In genomic region chr1:62436039-62436465, GRCh38 we compare ENCODE assay signal across 8 cellular contexts. TPM values are rescaled to one million over a fixed set of nuclear protein-coding genes. Genes with fewer than 3 reads are reported as not detected.
A peak's percentile ranks its signal among the peaks of the same experiment; 100 is the strongest.
DNase-seq lines count a peak whose midpoint lies in the region; ATAC-seq, FAIRE-seq and TF ChIP-seq lines count a peak whose summit lies in the region.

No MANE protein-coding gene starts in this region.

- peak; percentile 97 for FAIRE-seq in GM12892 (lab: Jason Lieb, UNC)

- H3K27ac ChIP-seq in duodenal mucosa (ENCODE audit: low read depth, low read length): peak overlapping the region; percentile 99

- ATAC-seq in HG03060 (IDR thresholded peaks at IDR 0.05; ENCODE audit: low read depth, unreplicated experiment): peak; percentile 76
- ATAC-seq in HG03354 (IDR thresholded peaks at IDR 0.05; ENCODE audit: poor library complexity, severe bottlenecking, unreplicated experiment): no peak
- no peak for ATAC-seq in GM18907 (IDR thresholded peaks at IDR 0.05; ENCODE audit: unreplicated experiment)

- H3K27me3 ChIP-seq in duodenal mucosa (ENCODE audit: control insufficient read depth in 1 of 2, insufficient read depth in 2 of 2, low read length in 2 of 2): no peaks in the 10 kb centered on the region

- H3K4me3 ChIP-seq in duodenal mucosa (ENCODE audit: low read depth in 1 of 2, low read length in 2 of 2): peak overlapping the region; percentile 82 to 97

- H3K9ac ChIP-seq in duodenal mucosa (ENCODE audit: low read depth in 1 of 2, low read length in 2 of 2): peak overlapping the region; percentile 94 to 99

- DNase-seq in GM12892 (ENCODE audit: insufficient read length) (peak; percentile 55), midbrain (lab: John Stamatoyannopoulos, UW) (peak; percentile 99)
- DNase-seq in activated CD4-positive, alpha-beta T cell treated with anti-CD3 and anti-CD28 coated beads for 48 hours: peak; percentile 96
- DNase-seq in stimulated activated CD8-positive, alpha-beta memory T cell treated with anti-CD3 and anti-CD28 coated beads, Interleukin-7, amount 100 ng/mL, for 24 hours (ENCODE audit: low read depth): peak; percentile 86

- no peaks in the 10 kb centered on the region for H3K9me3 ChIP-seq in duodenal mucosa (ENCODE audit: control insufficient read depth in 1 of 2, low read length in 2 of 2)

- TF ChIP-seq POLR2A in GM12892 (IDR thresholded peaks at IDR 0.05; ENCODE audit: low read depth, low read length): peak; percentile 95

- H3K4me1 ChIP-seq in duodenal mucosa (ENCODE audit: control insufficient read depth in 1 of 2, insufficient read depth in 2 of 2, low read length in 2 of 2): peaks cover 19 to 26% of the 10 kb centered on the region in 2 donors

- H3K36me3 ChIP-seq in duodenal mucosa (ENCODE audit: control insufficient read depth in 1 of 2, insufficient read depth in 2 of 2, low read length in 2 of 2): no peaks in the 10 kb centered on the region

RNA-seq across cellular contexts. Expression of gene USP1, which starts 0.8 kb away (rescaled TPM):
- 41.6 TPM for polyA plus RNA-seq in GM12892 (2012; ENCODE audit: missing spikeins)
